Comparison of ENCODE assay signal across 8 cellular contexts in the genomic region with DNA sequence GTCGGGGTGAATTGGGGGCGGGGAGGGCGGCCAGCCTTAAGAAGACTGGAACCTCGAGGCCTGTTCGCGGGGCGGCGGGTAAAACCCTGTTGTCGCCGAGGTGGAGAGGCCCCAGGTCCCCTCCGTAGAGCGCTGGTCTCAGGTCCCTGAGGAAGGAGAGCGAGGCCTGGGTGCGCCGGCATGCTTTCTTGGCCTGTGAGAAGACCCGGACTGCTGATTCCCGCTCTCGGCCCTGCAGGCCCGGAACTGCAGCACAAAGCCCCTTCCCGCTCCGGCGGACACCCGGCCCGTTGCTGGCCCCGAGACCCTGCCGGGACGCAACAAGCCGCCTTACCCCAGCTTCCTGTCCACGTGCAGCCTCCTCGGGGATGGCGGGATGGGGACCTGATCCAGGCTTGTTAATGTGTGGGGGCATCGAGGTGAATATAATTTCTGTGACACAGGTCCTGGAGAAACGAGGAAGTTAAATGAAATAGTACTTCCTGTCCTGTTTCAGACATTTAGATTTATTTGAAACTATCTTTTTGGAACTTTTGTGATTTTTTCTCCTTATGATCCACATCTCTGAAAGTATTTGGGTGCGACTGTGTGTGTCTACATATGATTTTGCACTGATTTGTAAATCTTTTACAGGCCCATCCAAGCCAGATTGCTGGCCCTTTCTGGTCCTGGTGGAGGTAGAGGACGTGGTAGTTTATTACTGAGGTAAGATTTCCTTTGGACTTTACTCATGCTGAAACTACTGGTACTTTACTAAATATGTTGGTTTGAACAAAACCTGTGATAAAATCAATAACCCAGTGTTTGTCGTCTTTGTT. TPM values are rescaled to one million over a fixed set of nuclear protein-coding genes. Genes with fewer than 3 reads are reported as not detected.
DNase-seq lines count a peak whose midpoint lies in the region; ATAC-seq and TF ChIP-seq lines count a peak whose summit lies in the region.

No MANE protein-coding gene starts in this region.

- H3K27me3 Mint-ChIP-seq in IgD-negative memory B cell (no peaks in the 10 kb centered on the region), WTC11 (ENCODE audit: low read depth) (no peaks in the 10 kb centered on the region)

- peaks cover 7% of the 10 kb centered on the region for H3K36me3 ChIP-seq in fibroblast of lung (ENCODE audit: control insufficient read depth, insufficient read depth, low read length)
- H3K36me3 ChIP-seq in neural cell (ENCODE audit: insufficient read depth, low read length), result no peaks in the 10 kb centered on the region

- H3K79me2 ChIP-seq in fibroblast of lung (ENCODE audit: control insufficient read depth, insufficient read depth, low read length) (peaks cover 29% of the 10 kb centered on the region), neural cell (replicated peaks; ENCODE audit: insufficient read depth, low read length) (peaks cover 15% of the 10 kb centered on the region)

- H3K4me3 Mint-ChIP-seq in IgD-negative memory B cell, result peak overlapping the region; percentile 98 to 100 (median 98)
- peak overlapping the region; percentile 98 for H3K4me3 Mint-ChIP-seq in WTC11

- H3K27ac ChIP-seq in fibroblast of lung (ENCODE audit: insufficient read depth, low read length) (peak overlapping the region; percentile 96), neural cell (ENCODE audit: low read length) (peak overlapping the region; percentile 91)

- H4K20me1 ChIP-seq in fibroblast of lung (ENCODE audit: control insufficient read depth, extremely low read depth, insufficient read depth, low read length), result no peaks in the 10 kb centered on the region
- H4K20me1 ChIP-seq in neural cell (ENCODE audit: insufficient read depth), result no peaks in the 10 kb centered on the region

- peaks cover 2% of the 10 kb centered on the region for H3K36me3 Mint-ChIP-seq in IgD-negative memory B cell
- peaks cover 3% of the 10 kb centered on the region for H3K36me3 Mint-ChIP-seq in WTC11

- H3K4me3 ChIP-seq in fibroblast of lung (replicated peaks in 1 of 4; ENCODE audit: control extremely low read depth in 1 of 4, insufficient read depth in 1 of 4, low read depth in 3 of 4, low read length in 4 of 4), result peak overlapping the region; percentile 50 to 97 (median 80)
- H3K4me3 ChIP-seq in neural cell (ENCODE audit: low read length), result peak overlapping the region; percentile 81

- TF ChIP-seq CTCF in WTC11 (IDR thresholded peaks at IDR 0.05), result no peak
- TF ChIP-seq CTCF in fibroblast of lung (conservative IDR thresholded peaks at IDR 0.05 in 1 of 2, IDR thresholded peaks at IDR 0.05 in 1 of 2; ENCODE audit: low read depth in 1 of 2, low read length in 2 of 2), result no peak
- no peak for TF ChIP-seq CTCF in neural cell (IDR thresholded peaks at IDR 0.05; ENCODE audit: poor library complexity, severe bottlenecking)

- no peaks in the 10 kb centered on the region for H3K9me3 ChIP-seq in fibroblast of lung (ENCODE audit: control insufficient read depth, insufficient read depth, low read depth, low read length)
- H3K9me3 ChIP-seq in neural cell (ENCODE audit: low read length), result no peaks in the 10 kb centered on the region

- H3K4me2 ChIP-seq in fibroblast of lung (ENCODE audit: extremely low read depth, insufficient read depth, low read length) (peak overlapping the region; percentile 90), neural cell (ENCODE audit: low read length) (peak overlapping the region; percentile 84)

- H2AFZ ChIP-seq in fibroblast of lung (ENCODE audit: low read length) (peak overlapping the region; percentile 78), neural cell (ENCODE audit: low read depth, low read length) (peak overlapping the region; percentile 75)

- peak overlapping the region; percentile 98 for H3K9ac ChIP-seq in fibroblast of lung (ENCODE audit: insufficient read depth, low read length)
- peak overlapping the region; percentile 92 for H3K9ac ChIP-seq in neural cell (ENCODE audit: low read length)

- H3K27ac Mint-ChIP-seq in IgD-negative memory B cell, result peak overlapping the region; percentile 98 to 99 (median 99)
- peak overlapping the region; percentile 100 for H3K27ac Mint-ChIP-seq in WTC11

- H3K27me3 ChIP-seq in fibroblast of lung (ENCODE audit: control insufficient read depth, insufficient read depth, low read length), result no peaks in the 10 kb centered on the region
- no peaks in the 10 kb centered on the region for H3K27me3 ChIP-seq in neural cell (ENCODE audit: insufficient read depth, low read depth, low read length)

- no peak for TF ChIP-seq EP300 in neural cell (conservative IDR thresholded peaks at IDR 0.05; ENCODE audit: poor library complexity, severe bottlenecking)

- H3F3A ChIP-seq in neural cell (ENCODE audit: insufficient read depth, low read length, poor library complexity, severe bottlenecking), result peaks cover 3% of the 10 kb centered on the region

- ATAC-seq in GM21423 (IDR thresholded peaks at IDR 0.05; ENCODE audit: unreplicated experiment), result peak; percentile 3
- no peak for ATAC-seq in WTC11

- H3K9me3 Mint-ChIP-seq in IgD-negative memory B cell (no peaks in the 10 kb centered on the region), WTC11 (no peaks in the 10 kb centered on the region)

- DNase-seq in ELF-1 (ENCODE audit: low read depth, low spot score) (peak; percentile 65), WTC11 (ENCODE audit: low spot score) (peak; percentile 52), fibroblast of lung (ENCODE audit: low read depth in 2 of 2) (peak in 1 of 2 donors; percentile 43), GM19240 (ENCODE audit: insufficient read length, low spot score) (no peak), NCI-H2196 (lab: John Stamatoyannopoulos, UW; ENCODE audit: unreplicated experiment) (no peak)

- CTCF ChIA-PET in WTC11 (lab: Charles Lee), result no interaction called here

- POLR2A ChIA-PET in WTC11 (lab: Charles Lee), result interaction anchor here (0.6 to 1.4 kb wide), 8 partner anchors 9 to 256 kb away, joined by 3 to 11 read pairs (median 3); partner anchors contain the start of genes FBXO33 and SEC23A

- H3K4me1 ChIP-seq in fibroblast of lung (ENCODE audit: control insufficient read depth, extremely low read depth, insufficient read depth, low read length), result peaks cover 10% of the 10 kb centered on the region

- peaks cover 7 to 22% (median 20%) of the 10 kb centered on the region in 3 donors for H3K4me1 Mint-ChIP-seq in IgD-negative memory B cell
- peaks cover 36% of the 10 kb centered on the region for H3K4me1 Mint-ChIP-seq in WTC11

- no peaks in the 10 kb centered on the region for H3K9me2 ChIP-seq in neural cell (ENCODE audit: insufficient read depth, low read length)

- no peak for TF ChIP-seq RAD21 in neural cell (conservative IDR thresholded peaks at IDR 0.05)

TF ChIP-seq in WTC11, 78 proteins besides CTCF, POLR2A, EP300 and RAD21 (continues in another document):
- TF ChIP-seq SP1 (CRISPR knock-in tag; conservative IDR thresholded peaks at IDR 0.05) (no peak), FOXP4 (CRISPR knock-in tag; IDR thresholded peaks at IDR 0.05) (0 out of 2 replicates have a peak, but pooled peaks have one; percentile 15)

TF ChIP-seq in neural cell, 6 proteins besides CTCF, POLR2A, EP300 and RAD21 (continues in another document):
- TF ChIP-seq MXI1 (conservative IDR thresholded peaks at IDR 0.05; ENCODE audit: poor library complexity, severe bottlenecking), result peak; percentile 74
- TF ChIP-seq, protein P1, sequence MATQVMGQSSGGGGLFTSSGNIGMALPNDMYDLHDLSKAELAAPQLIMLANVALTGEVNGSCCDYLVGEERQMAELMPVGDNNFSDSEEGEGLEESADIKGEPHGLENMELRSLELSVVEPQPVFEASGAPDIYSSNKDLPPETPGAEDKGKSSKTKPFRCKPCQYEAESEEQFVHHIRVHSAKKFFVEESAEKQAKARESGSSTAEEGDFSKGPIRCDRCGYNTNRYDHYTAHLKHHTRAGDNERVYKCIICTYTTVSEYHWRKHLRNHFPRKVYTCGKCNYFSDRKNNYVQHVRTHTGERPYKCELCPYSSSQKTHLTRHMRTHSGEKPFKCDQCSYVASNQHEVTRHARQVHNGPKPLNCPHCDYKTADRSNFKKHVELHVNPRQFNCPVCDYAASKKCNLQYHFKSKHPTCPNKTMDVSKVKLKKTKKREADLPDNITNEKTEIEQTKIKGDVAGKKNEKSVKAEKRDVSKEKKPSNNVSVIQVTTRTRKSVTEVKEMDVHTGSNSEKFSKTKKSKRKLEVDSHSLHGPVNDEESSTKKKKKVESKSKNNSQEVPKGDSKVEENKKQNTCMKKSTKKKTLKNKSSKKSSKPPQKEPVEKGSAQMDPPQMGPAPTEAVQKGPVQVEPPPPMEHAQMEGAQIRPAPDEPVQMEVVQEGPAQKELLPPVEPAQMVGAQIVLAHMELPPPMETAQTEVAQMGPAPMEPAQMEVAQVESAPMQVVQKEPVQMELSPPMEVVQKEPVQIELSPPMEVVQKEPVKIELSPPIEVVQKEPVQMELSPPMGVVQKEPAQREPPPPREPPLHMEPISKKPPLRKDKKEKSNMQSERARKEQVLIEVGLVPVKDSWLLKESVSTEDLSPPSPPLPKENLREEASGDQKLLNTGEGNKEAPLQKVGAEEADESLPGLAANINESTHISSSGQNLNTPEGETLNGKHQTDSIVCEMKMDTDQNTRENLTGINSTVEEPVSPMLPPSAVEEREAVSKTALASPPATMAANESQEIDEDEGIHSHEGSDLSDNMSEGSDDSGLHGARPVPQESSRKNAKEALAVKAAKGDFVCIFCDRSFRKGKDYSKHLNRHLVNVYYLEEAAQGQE (IDR thresholded peaks at IDR 0.05; ENCODE audit: borderline replicate concordance), result no peak
- peak; percentile 33 for TF ChIP-seq SMC3 (conservative IDR thresholded peaks at IDR 0.05; ENCODE audit: poor library complexity)
- peak; percentile 12 for TF ChIP-seq TAF1 (IDR thresholded peaks at IDR 0.05; ENCODE audit: low read depth)
- no peak for TF ChIP-seq POLR2AphosphoS5 (IDR thresholded peaks at IDR 0.05)

RNA-seq across cellular contexts. Expression of gene PNN, which starts 0.6 kb away (rescaled TPM):
- 36.3 TPM for polyA plus RNA-seq in IgD-negative memory B cell
- total RNA-seq in WTC11 (2021), result 135 to 156 TPM (median 135 TPM) in 3 replicates
- total RNA-seq in fibroblast of lung, result 13.1 and 14.4 TPM in 2 replicates
- polyA plus RNA-seq in fibroblast of lung, result 14.9 and 16.0 TPM in 2 replicates
- polyA plus RNA-seq in fibroblast of lung (2012), result 27.0 and 29.2 TPM in 2 replicates
- polyA minus RNA-seq in fibroblast of lung (ENCODE audit: low replicate concordance), result 4.2 and 8.9 TPM in 2 replicates
- polyA plus RNA-seq in neural cell, result 85.8 and 89.4 TPM in 2 replicates
- polyA minus RNA-seq in neural cell, result 64.5 and 67.0 TPM in 2 replicates

RNA-seq across cellular contexts. Expression of gene TRAPPC6B, which starts 5.5 kb away (rescaled TPM):
- polyA plus RNA-seq in IgD-negative memory B cell, result 13.6 TPM
- total RNA-seq in WTC11 (2021), result 19.8 to 22.2 TPM (median 20.8 TPM) in 3 replicates
- 26.2 and 35.3 TPM in 2 replicates for total RNA-seq in fibroblast of lung
- 25.4 and 31.5 TPM in 2 replicates for polyA plus RNA-seq in fibroblast of lung
- polyA plus RNA-seq in fibroblast of lung (2012), result 16.6 and 19.3 TPM in 2 replicates
- polyA minus RNA-seq in fibroblast of lung (ENCODE audit: low replicate concordance), result 1.4 and 3.6 TPM in 2 replicates
- polyA plus RNA-seq in neural cell, result 99.2 and 112 TPM in 2 replicates
- 103 and 113 TPM in 2 replicates for polyA minus RNA-seq in neural cell

RNA-seq across cellular contexts. Expression of gene MIA2, which starts 58.1 kb away (rescaled TPM):
- polyA plus RNA-seq in IgD-negative memory B cell, result 24.8 TPM
- total RNA-seq in WTC11 (2021), result 10.9 to 11.3 TPM (median 11.3 TPM) in 3 replicates
- total RNA-seq in fibroblast of lung, result 11.8 and 15.0 TPM in 2 replicates
- 8.5 and 9.7 TPM in 2 replicates for polyA plus RNA-seq in fibroblast of lung
- polyA plus RNA-seq in fibroblast of lung (2012), result 5.9 and 7.3 TPM in 2 replicates
- 2.0 and 3.2 TPM in 2 replicates for polyA minus RNA-seq in fibroblast of lung (ENCODE audit: low replicate concordance)
- 12.3 and 17.7 TPM in 2 replicates for polyA plus RNA-seq in neural cell
- polyA minus RNA-seq in neural cell, result 18.3 and 23.2 TPM in 2 replicates

Comparison
In these comparisons a context has a peak if more than half of its experiments do, and no peak if none do; other contexts are left out.
1. DNase-seq: peak in ELF-1 (single experiment) and WTC11 (single experiment); none in GM19240 (single experiment) and NCI-H2196 (single experiment).